9 cellular contexts compared by ENCODE assay signal in genomic region chr20:32017711-32018251, GRCh38. TPM values are rescaled to one million over a fixed set of nuclear protein-coding genes. Genes with fewer than 3 reads are reported as not detected.
DNase-seq lines count a peak whose midpoint lies in the region; ATAC-seq and TF ChIP-seq lines count a peak whose summit lies in the region.
"Had no signal": no experiment of that assay in that cellular context is flagged by ENCODE, and none has a peak within 500 bp of the region (broad histone marks: within the 10 kb centered on the region; RNA-seq: fewer than 3 reads in every experiment).

No MANE protein-coding gene starts in this region.

- no peak for ATAC-seq in natural killer cell treated with Interleukin-12 subunit alpha and Interleukin-12 subunit beta and Interleukin-15 and Interleukin-18, amount 100 ng/mL, for 72 hours
- ATAC-seq in GM21515 (IDR thresholded peaks at IDR 0.05; ENCODE audit: unreplicated experiment) = no peak
- ATAC-seq in HG02870 (IDR thresholded peaks at IDR 0.05; ENCODE audit: unreplicated experiment) = no peak
- no peak for ATAC-seq in HG03354 (IDR thresholded peaks at IDR 0.05; ENCODE audit: poor library complexity, severe bottlenecking, unreplicated experiment)

- H3K4me3 ChIP-seq in BE2C (ENCODE audit: low read depth, low read length) = no peak overlapping the region

- no peaks in the 10 kb centered on the region for H3K36me3 ChIP-seq in BE2C

- H3K27ac Mint-ChIP-seq in brain = peak overlapping the region in 2 of 5 experiments; percentile 19 to 31
- H3K27ac Mint-ChIP-seq in natural killer cell treated with Interleukin-12 subunit alpha and Interleukin-12 subunit beta and Interleukin-15 and Interleukin-18, amount 100 ng/mL, for 72 hours = no peak overlapping the region

- peak; percentile 53 for TF ChIP-seq RAD21 in Ishikawa (IDR thresholded peaks at IDR 0.05; ENCODE audit: low read depth)

- peaks cover 8% of the 10 kb centered on the region; the same call in 1 of the 2 replicates for H3K27me3 ChIP-seq in BE2C

- H3K36me3 Mint-ChIP-seq in brain = no peaks in the 10 kb centered on the region
- peaks cover 5% of the 10 kb centered on the region for H3K36me3 Mint-ChIP-seq in natural killer cell treated with Interleukin-12 subunit alpha and Interleukin-12 subunit beta and Interleukin-15 and Interleukin-18, amount 100 ng/mL, for 72 hours

- peak overlapping the region; percentile 69 to 81 (median 76) for H3K4me3 Mint-ChIP-seq in brain
- H3K4me3 Mint-ChIP-seq in natural killer cell treated with Interleukin-12 subunit alpha and Interleukin-12 subunit beta and Interleukin-15 and Interleukin-18, amount 100 ng/mL, for 72 hours = peak overlapping the region; percentile 67

- DNase-seq in BE2C = peak; percentile 30
- DNase-seq in RPMI8226 = peak; percentile 91
- DNase-seq in natural killer cell treated with Interleukin-12 subunit alpha and Interleukin-12 subunit beta and Interleukin-15 and Interleukin-18, amount 100 ng/mL, for 72 hours (ENCODE audit: low spot score) = no peak

- peaks cover 0 to 17% (median 3%) of the 10 kb centered on the region in 5 experiments for H3K9me3 Mint-ChIP-seq in brain
- no peaks in the 10 kb centered on the region for H3K9me3 Mint-ChIP-seq in natural killer cell treated with Interleukin-12 subunit alpha and Interleukin-12 subunit beta and Interleukin-15 and Interleukin-18, amount 100 ng/mL, for 72 hours

- H3K4me1 ChIP-seq in BE2C = no peaks in the 10 kb centered on the region; the same call in 1 of the 2 replicates

- H3K9me3 ChIP-seq in BE2C = no peaks in the 10 kb centered on the region

- H3K4me1 Mint-ChIP-seq in brain = peaks cover 27% of the 10 kb centered on the region
- peaks cover 15 to 18% of the 10 kb centered on the region in 2 donors for H3K4me1 Mint-ChIP-seq in natural killer cell treated with Interleukin-12 subunit alpha and Interleukin-12 subunit beta and Interleukin-15 and Interleukin-18, amount 100 ng/mL, for 72 hours (ENCODE audit: low read depth in 2 of 2)

- TF ChIP-seq CTCF in BE2C (IDR thresholded peaks at IDR 0.05; ENCODE audit: low read depth, low read length) (peak; percentile 7; the same call in 1 of the 2 replicates), brain (conservative IDR thresholded peaks at IDR 0.05) (peak in 1 of 2 experiments; percentile 57)

- H3K27me3 Mint-ChIP-seq in brain = peaks cover 40% of the 10 kb centered on the region
- peaks cover 38 to 58% of the 10 kb centered on the region in 2 donors for H3K27me3 Mint-ChIP-seq in natural killer cell treated with Interleukin-12 subunit alpha and Interleukin-12 subunit beta and Interleukin-15 and Interleukin-18, amount 100 ng/mL, for 72 hours

- TF ChIP-seq EP300 in Ishikawa (IDR thresholded peaks at IDR 0.05; ENCODE audit: borderline replicate concordance) = no peak

TF ChIP-seq in Ishikawa, 13 proteins besides CTCF, POLR2A, EP300 and RAD21:
- TF ChIP-seq MAX (IDR thresholded peaks at IDR 0.05) (peak; percentile 75), TAF1 (IDR thresholded peaks at IDR 0.05; ENCODE audit: low read depth) (no peak)

RNA-seq across cellular contexts. Expression of gene CCM2L, which starts 7.5 kb away (rescaled TPM):
- 1.3 TPM for polyA plus RNA-seq in BE2C (2012; ENCODE audit: insufficient read depth, insufficient read length, low read depth)
- polyA plus RNA-seq in brain (ENCODE audit: insufficient read depth, low read depth, low replicate concordance) = 6.7 TPM
- not detected for total RNA-seq in natural killer cell treated with Interleukin-12 subunit alpha and Interleukin-12 subunit beta and Interleukin-15 and Interleukin-18, amount 100 ng/mL, for 72 hours

RNA-seq across cellular contexts. Expression of gene HCK, which starts 34.3 kb away (rescaled TPM):
- not detected for polyA plus RNA-seq in BE2C (2012; ENCODE audit: insufficient read depth, insufficient read length, low read depth)
- 3.4 TPM for polyA plus RNA-seq in brain (ENCODE audit: insufficient read depth, low read depth, low replicate concordance)
- under 1 TPM in 1 of 2 donors, not detected in 1; 0.14 TPM for total RNA-seq in natural killer cell treated with Interleukin-12 subunit alpha and Interleukin-12 subunit beta and Interleukin-15 and Interleukin-18, amount 100 ng/mL, for 72 hours

RNA-seq across cellular contexts. Expression of gene XKR7, which starts 49.8 kb away (rescaled TPM):
- polyA plus RNA-seq in BE2C (2012; ENCODE audit: insufficient read depth, insufficient read length, low read depth) = 63.7 TPM
- 16.0 TPM for polyA plus RNA-seq in brain (ENCODE audit: insufficient read depth, low read depth, low replicate concordance)
- under 1 TPM in 1 of 2 donors, not detected in 1; 0.05 TPM for total RNA-seq in natural killer cell treated with Interleukin-12 subunit alpha and Interleukin-12 subunit beta and Interleukin-15 and Interleukin-18, amount 100 ng/mL, for 72 hours
- total RNA-seq: right cardiac atrium had no signal
